In the genomic region with DNA sequence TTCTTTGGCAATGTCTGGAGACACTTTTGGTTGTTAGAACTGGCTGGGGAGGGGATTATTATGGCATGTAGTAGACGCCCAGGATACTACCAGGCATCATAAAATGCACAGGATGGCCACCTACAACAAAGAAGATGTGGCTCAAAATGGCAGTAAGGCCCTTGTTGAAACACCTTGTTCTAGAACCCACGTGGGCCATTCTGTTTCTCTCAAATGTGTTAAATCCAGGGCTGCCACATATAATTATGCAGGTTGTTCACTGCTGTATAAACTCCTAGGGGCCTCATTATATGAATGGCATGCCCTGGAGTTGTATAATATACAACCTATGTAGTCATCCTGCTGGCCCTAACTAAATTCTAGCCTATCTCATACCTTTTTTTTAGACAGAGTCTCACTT, we compare ENCODE assay signal across 23 cellular contexts.
"Had no signal": no experiment of that assay in that cellular context is flagged by ENCODE, and none has a peak within 500 bp of the region (broad histone marks: within the 10 kb centered on the region; RNA-seq: fewer than 3 reads in every experiment).

No MANE protein-coding gene starts in this region.

- H3K36me3 ChIP-seq: colonic mucosa, gastrocnemius medialis had no signal

- DNase-seq: colonic mucosa; cortex of kidney; dermis blood vessel endothelial cell; dorsolateral prefrontal cortex; effector CD4-positive, alpha-beta T cell; effector CD8-positive, alpha-beta T cell; effector memory CD4-positive, alpha-beta T cell; effector memory CD8-positive, alpha-beta T cell; endodermal cell; erythroblast; esophagus squamous epithelium; foreskin fibroblast; foreskin keratinocyte; foreskin melanocyte; gastrocnemius medialis; glutamatergic neuron; head of caudate nucleus; heart left ventricle; heart right ventricle had no signal

- H3K9me3 ChIP-seq: colonic mucosa, esophagus squamous epithelium, gastrocnemius medialis, gastroesophageal sphincter, heart left ventricle, heart right ventricle had no signal

- H3K4me1 ChIP-seq: colonic mucosa, gastrocnemius medialis, heart left ventricle had no signal

- H3K27me3 ChIP-seq: colonic mucosa, dorsolateral prefrontal cortex, esophagus squamous epithelium, foreskin keratinocyte, gastrocnemius medialis, gastroesophageal sphincter, heart left ventricle, heart right ventricle had no signal

- ATAC-seq: effector memory CD8-positive, alpha-beta T cell; esophagus mucosa; foreskin keratinocyte; gastrocnemius medialis; gastroesophageal sphincter; heart left ventricle; heart right ventricle had no signal

- H3K27ac ChIP-seq: colonic mucosa, coronary artery, dorsolateral prefrontal cortex, epithelial cell of prostate, esophagus squamous epithelium, foreskin keratinocyte, gastrocnemius medialis, gastroesophageal sphincter, heart left ventricle, heart right ventricle had no signal

- H3K4me3 ChIP-seq: colonic mucosa, coronary artery, dorsolateral prefrontal cortex, esophagus squamous epithelium, gastrocnemius medialis, gastroesophageal sphincter, heart left ventricle, heart right ventricle had no signal
